ENCODE assay signal across 36 cellular contexts in the genomic region with DNA sequence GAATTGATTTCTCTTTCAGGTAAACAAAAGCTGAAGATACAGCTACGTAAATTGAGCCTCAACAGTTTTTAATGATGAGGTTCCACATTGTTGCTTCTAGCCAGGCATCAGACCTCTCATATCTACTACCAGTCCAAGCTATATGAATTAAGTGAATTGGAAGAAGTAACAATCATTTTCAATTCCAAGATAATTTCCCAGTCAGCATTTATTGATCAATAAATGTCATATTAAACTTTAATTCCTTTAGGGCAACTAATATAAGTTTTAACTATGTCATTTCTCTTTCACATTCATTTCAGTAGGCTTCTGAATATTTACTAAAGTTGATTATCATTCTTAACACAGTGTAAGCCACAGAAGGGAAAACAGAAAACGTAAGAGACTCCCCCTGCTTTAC.
"Had no signal": no experiment of that assay in that cellular context is flagged by ENCODE, and none has a peak within 500 bp of the region (broad histone marks: within the 10 kb centered on the region; RNA-seq: fewer than 3 reads in every experiment).

No MANE protein-coding gene starts in this region.

- H3K4me3 ChIP-seq: adrenal gland, body of pancreas, breast epithelium had no signal

- H3K9me3 Mint-ChIP-seq: activated CD4-positive, alpha-beta memory T cell treated with anti-CD3 and anti-CD28 coated beads for 36 hours; activated CD4-positive, alpha-beta T cell treated with anti-CD3 and anti-CD28 coated beads, Interleukin-2, amount 10 ng/mL, durations not matched to agents 24 days and 14 days; activated naive CD4-positive, alpha-beta T cell treated with anti-CD3 and anti-CD28 coated beads for 36 hours; activated naive CD4-positive, alpha-beta T cell treated with anti-CD3 and anti-CD28 coated beads, Interleukin-2, amount 50 U/mL, for 72 hours; activated naive CD8-positive, alpha-beta T cell treated with anti-CD3 and anti-CD28 coated beads for 36 hours; activated T-cell treated with anti-CD3 and anti-CD28 coated beads, Interleukin-2, amount 50 U/mL, for 4 hours; activated T-helper 1 cell treated with anti-CD3 and anti-CD28 coated beads, Interleukin-12 subunit alpha, Interleukin-12 subunit beta, Interleukin-2, Interleukin-4 antibody, amounts not matched to agents 30 ng/mL and 10 ng/mL and 1 ng/mL, durations not matched to agents 14 hours and 24 hours and 36 hours; T-helper 1 cell treated with Interleukin-12 subunit alpha and Interleukin-12 subunit beta and Interleukin-4 antibody, amounts not matched to agents 30 μg/mL and 1 μg/mL, for 36 hours; T-helper 2 cell treated with Interferon-gamma antibody and Interleukin-4, amounts not matched to agents 5 μg/mL and 100 μg/mL, for 36 hours had no signal

- H3K4me1 ChIP-seq: adrenal gland, body of pancreas, breast epithelium had no signal

- H3K36me3 Mint-ChIP-seq: activated CD4-positive, alpha-beta memory T cell treated with anti-CD3 and anti-CD28 coated beads for 36 hours; activated naive CD4-positive, alpha-beta T cell treated with anti-CD3 and anti-CD28 coated beads, Interleukin-2, amount 50 U/mL, for 72 hours; activated naive CD8-positive, alpha-beta T cell treated with anti-CD3 and anti-CD28 coated beads for 36 hours had no signal

- H3K27ac Mint-ChIP-seq: activated B cell treated with CpG ODN at 0.5 μM for 24 hours; activated CD4-positive, alpha-beta memory T cell treated with anti-CD3 and anti-CD28 coated beads for 36 hours; activated CD4-positive, alpha-beta T cell treated with anti-CD3 and anti-CD28 coated beads, Interleukin-2, amount 10 ng/mL, durations not matched to agents 24 days and 14 days; activated CD8-positive, alpha-beta T cell treated with anti-CD3 and anti-CD28 coated beads for 36 hours; activated naive CD4-positive, alpha-beta T cell treated with anti-CD3 and anti-CD28 coated beads for 36 hours; activated naive CD4-positive, alpha-beta T cell treated with anti-CD3 and anti-CD28 coated beads, Interleukin-2, amount 50 U/mL, for 72 hours; activated naive CD8-positive, alpha-beta T cell treated with anti-CD3 and anti-CD28 coated beads for 36 hours; activated T-cell treated with anti-CD3 and anti-CD28 coated beads, Interleukin-2, amount 50 U/mL, for 72 hours; activated T-helper 1 cell treated with anti-CD3 and anti-CD28 coated beads, Interleukin-12 subunit alpha, Interleukin-12 subunit beta, Interleukin-2, Interleukin-4 antibody, amounts not matched to agents 30 ng/mL and 10 ng/mL and 1 ng/mL, durations not matched to agents 14 hours and 24 hours and 36 hours; activated T-helper 17 cell treated with anti-CD3 and anti-CD28 coated beads, Interleukin-2, amount 50 U/mL, for 72 hours; T-helper 1 cell treated with Interleukin-12 subunit alpha and Interleukin-12 subunit beta and Interleukin-4 antibody, amounts not matched to agents 30 μg/mL and 1 μg/mL, for 36 hours; T-helper 2 cell treated with Interferon-gamma antibody and Interleukin-4, amounts not matched to agents 5 μg/mL and 100 μg/mL, for 36 hours had no signal

- H3K27me3 Mint-ChIP-seq: activated B cell treated with CpG ODN at 0.5 μM for 24 hours; activated CD4-positive, alpha-beta T cell treated with anti-CD3 and anti-CD28 coated beads, Interleukin-2, amount 10 ng/mL, durations not matched to agents 24 days and 14 days; activated CD8-positive, alpha-beta T cell treated with anti-CD3 and anti-CD28 coated beads for 36 hours had no signal

- H3K27ac ChIP-seq: adrenal gland, body of pancreas, brain microvascular endothelial cell, breast epithelium, VCaP had no signal

- DNase-seq: activated B cell treated with CpG ODN at 0.5 μM for 24 hours; activated CD4-positive, alpha-beta memory T cell treated with anti-CD3 and anti-CD28 coated beads for 36 hours; activated CD4-positive, alpha-beta T cell treated with anti-CD3 and anti-CD28 coated beads for 4 hours; activated CD4-positive, alpha-beta T cell treated with anti-CD3 and anti-CD28 coated beads, Interleukin-2, amount 10 ng/mL, durations not matched to agents 24 days and 14 days; activated CD4-positive, alpha-beta T cell treated with anti-CD3 and anti-CD28 coated beads, Interleukin-2, amount 50 U/mL, for 1 hour; activated CD4-positive, alpha-beta T cell treated with anti-CD3 and anti-CD28 coated beads, Interleukin-2, amount 50 U/mL, for 4 hours; activated CD4-positive, CD25-positive, alpha-beta regulatory T cell treated with anti-CD3 and anti-CD28 coated beads, Interleukin-2, amount 50 U/mL, for 72 hours; activated CD8-positive, alpha-beta memory T cell treated with anti-CD3 and anti-CD28 coated beads, Interleukin-2, amount 50 U/mL, for 4 hours; activated CD8-positive, alpha-beta T cell treated with anti-CD3 and anti-CD28 coated beads for 36 hours; activated effector memory CD4-positive, alpha-beta T cell treated with anti-CD3 and anti-CD28 coated beads, Interleukin-2, amount 50 U/mL, for 16 hours; activated gamma-delta T cell treated with Interleukin-2 at 50 U/mL for 16 hours; activated naive CD4-positive, alpha-beta T cell; activated naive CD4-positive, alpha-beta T cell treated with anti-CD3 and anti-CD28 coated beads for 36 hours; activated naive CD4-positive, alpha-beta T cell treated with anti-CD3 and anti-CD28 coated beads, Interleukin-2, amount 50 U/mL, for 16 hours; activated naive CD8-positive, alpha-beta T cell treated with anti-CD3 and anti-CD28 coated beads for 36 hours; activated T-cell treated with anti-CD3 and anti-CD28 coated beads for 4 hours; activated T-cell treated with anti-CD3 and anti-CD28 coated beads, Interleukin-2, amount 50 U/mL, for 1 hour; activated T-cell treated with anti-CD3 and anti-CD28 coated beads, Interleukin-2, amount 50 U/mL, for 4 hours; activated T-cell treated with anti-CD3 and anti-CD28 coated beads, Interleukin-2, amount 50 U/mL, for 72 hours; adrenal gland; amniotic stem cell; aorta; body of pancreas; brain microvascular endothelial cell; central memory CD4-positive, alpha-beta T cell; T-helper 2 cell; T-helper 9 cell had no signal

- H3K27me3 ChIP-seq: adrenal gland, body of pancreas, brain microvascular endothelial cell, breast epithelium had no signal

- ATAC-seq: activated CD8-positive, alpha-beta T cell treated with anti-CD3 and anti-CD28 coated beads for 36 hours; activated naive CD4-positive, alpha-beta T cell treated with anti-CD3 and anti-CD28 coated beads, Interleukin-2, amount 50 U/mL, for 72 hours; activated T-cell treated with anti-CD3 and anti-CD28 coated beads, Interleukin-2, amount 50 U/mL, for 4 hours; activated T-cell treated with anti-CD3 and anti-CD28 coated beads, Interleukin-2, amount 50 U/mL, for 72 hours; activated T-helper 17 cell treated with anti-CD3 and anti-CD28 coated beads, Interleukin-2, amount 50 U/mL, for 72 hours; body of pancreas had no signal

- H3K4me3 Mint-ChIP-seq: activated B cell treated with CpG ODN at 0.5 μM for 24 hours; activated CD4-positive, alpha-beta memory T cell treated with anti-CD3 and anti-CD28 coated beads for 36 hours; activated CD4-positive, alpha-beta T cell treated with anti-CD3 and anti-CD28 coated beads, Interleukin-2, amount 10 ng/mL, durations not matched to agents 24 days and 14 days; activated CD8-positive, alpha-beta T cell treated with anti-CD3 and anti-CD28 coated beads for 36 hours; activated naive CD4-positive, alpha-beta T cell treated with anti-CD3 and anti-CD28 coated beads for 36 hours; activated naive CD8-positive, alpha-beta T cell treated with anti-CD3 and anti-CD28 coated beads for 36 hours; activated T-cell treated with anti-CD3 and anti-CD28 coated beads, Interleukin-2, amount 50 U/mL, for 4 hours; activated T-cell treated with anti-CD3 and anti-CD28 coated beads, Interleukin-2, amount 50 U/mL, for 72 hours; activated T-helper 1 cell treated with anti-CD3 and anti-CD28 coated beads, Interleukin-12 subunit alpha, Interleukin-12 subunit beta, Interleukin-2, Interleukin-4 antibody, amounts not matched to agents 30 ng/mL and 10 ng/mL and 1 ng/mL, durations not matched to agents 14 hours and 24 hours and 36 hours; activated T-helper 17 cell treated with anti-CD3 and anti-CD28 coated beads, Interleukin-2, amount 50 U/mL, for 72 hours; T-helper 1 cell treated with Interleukin-12 subunit alpha and Interleukin-12 subunit beta and Interleukin-4 antibody, amounts not matched to agents 30 μg/mL and 1 μg/mL, for 36 hours; T-helper 2 cell treated with Interferon-gamma antibody and Interleukin-4, amounts not matched to agents 5 μg/mL and 100 μg/mL, for 36 hours had no signal

- H3K36me3 ChIP-seq: adrenal gland, brain microvascular endothelial cell, breast epithelium had no signal

- FAIRE-seq: astrocyte, TTC549 had no signal

- H3K9me3 ChIP-seq: adrenal gland, body of pancreas, breast epithelium had no signal

- H3K4me1 Mint-ChIP-seq: activated B cell treated with CpG ODN at 0.5 μM for 24 hours; activated CD4-positive, alpha-beta T cell treated with anti-CD3 and anti-CD28 coated beads, Interleukin-2, amount 10 ng/mL, durations not matched to agents 24 days and 14 days; activated naive CD8-positive, alpha-beta T cell treated with anti-CD3 and anti-CD28 coated beads for 36 hours; activated T-helper 17 cell treated with anti-CD3 and anti-CD28 coated beads, Interleukin-2, amount 50 U/mL, for 72 hours had no signal
